Comparison of ENCODE assay signal across 15 cellular contexts in genomic region chr9:7967093-7967827, GRCh38.
DNase-seq lines count a peak whose midpoint lies in the region; ATAC-seq and TF ChIP-seq lines count a peak whose summit lies in the region.
"Had no signal": no experiment of that assay in that cellular context is flagged by ENCODE, and none has a peak within 500 bp of the region (broad histone marks: within the 10 kb centered on the region; RNA-seq: fewer than 3 reads in every experiment).

No MANE protein-coding gene starts in this region.

- H3K36me3 ChIP-seq in endodermal cell (ENCODE audit: control insufficient read depth, insufficient read depth, low read length) (no peaks in the 10 kb centered on the region), upper lobe of left lung (no peaks in the 10 kb centered on the region)
- H3K36me3 ChIP-seq: ovary had no signal

- H3K27ac ChIP-seq in endodermal cell (ENCODE audit: low read depth, low read length) (no peak overlapping the region), upper lobe of left lung (peak overlapping the region in 1 of 4 donors; percentile 8)
- H3K27ac ChIP-seq: ovary, SK-N-MC, skin epidermis, VCaP had no signal

- 91 to 93% methylated on average over 7 of the region's 7 CpGs for WGBS in endodermal cell (ENCODE audit: insufficient coverage in 1 of 2, insufficient read length in 1 of 2), 2 experiments
- WGBS in upper lobe of left lung, 2 donors = 60 to 67% methylated on average over 7 of the region's 7 CpGs

- peaks cover 0 to 4% of the 10 kb centered on the region in 2 donors for H3K36me3 Mint-ChIP-seq in activated naive CD4-positive, alpha-beta T cell treated with anti-CD3 and anti-CD28 coated beads, Interleukin-2, amount 50 U/mL, for 72 hours
- H3K36me3 Mint-ChIP-seq in endodermal cell (ENCODE audit: low read depth) = no peaks in the 10 kb centered on the region

- no peaks in the 10 kb centered on the region for H3K9me3 ChIP-seq in endodermal cell (ENCODE audit: control insufficient read depth, low read length)
- H3K9me3 ChIP-seq in upper lobe of left lung = no peaks in the 10 kb centered on the region
- H3K9me3 ChIP-seq: ovary had no signal

- H3K9me3 Mint-ChIP-seq in activated naive CD4-positive, alpha-beta T cell treated with anti-CD3 and anti-CD28 coated beads, Interleukin-2, amount 50 U/mL, for 72 hours = peaks cover 0 to 15% of the 10 kb centered on the region in 2 donors
- no peaks in the 10 kb centered on the region for H3K9me3 Mint-ChIP-seq in endodermal cell
- H3K9me3 Mint-ChIP-seq: stimulated activated naive CD8-positive, alpha-beta T cell treated with anti-CD3 and anti-CD28 coated beads, Interleukin-15, Interleukin-2, amounts not matched to agents 100 ng/mL and 50 ng/mL, for 24 hours had no signal

- no peak overlapping the region for H3K27ac Mint-ChIP-seq in activated naive CD4-positive, alpha-beta T cell treated with anti-CD3 and anti-CD28 coated beads, Interleukin-2, amount 50 U/mL, for 72 hours
- peak overlapping the region; percentile 10 for H3K27ac Mint-ChIP-seq in endodermal cell
- H3K27ac Mint-ChIP-seq: HFFc6 had no signal

- H3K27me3 Mint-ChIP-seq in endodermal cell (ENCODE audit: insufficient read depth) = no peaks in the 10 kb centered on the region
- H3K27me3 Mint-ChIP-seq: stimulated activated naive CD8-positive, alpha-beta T cell treated with anti-CD3 and anti-CD28 coated beads, Interleukin-15, Interleukin-2, amounts not matched to agents 100 ng/mL and 50 ng/mL, for 24 hours had no signal

- H3K9ac ChIP-seq in endodermal cell (ENCODE audit: extremely low read depth, low read length, poor library complexity, severe bottlenecking) = no peak overlapping the region

- no peaks in the 10 kb centered on the region for H3K4me1 ChIP-seq in endodermal cell (ENCODE audit: control insufficient read depth, insufficient read depth, low read length)
- no peaks in the 10 kb centered on the region for H3K4me1 ChIP-seq in upper lobe of left lung

- TF ChIP-seq CTCF in NB4 (IDR thresholded peaks at IDR 0.05; ENCODE audit: low read depth, low read length) = no peak
- no peak for TF ChIP-seq CTCF in endodermal cell (conservative IDR thresholded peaks at IDR 0.05)
- no peak for TF ChIP-seq CTCF in upper lobe of left lung (IDR thresholded peaks at IDR 0.05)

- peak overlapping the region; percentile 26 for H3K4me3 ChIP-seq in NB4 (ENCODE audit: low read depth, low read length)
- H3K4me3 ChIP-seq in endodermal cell (ENCODE audit: low read length) = no peak overlapping the region
- H3K4me3 ChIP-seq in upper lobe of left lung = no peak overlapping the region
- H3K4me3 ChIP-seq: ovary, SK-N-MC, skin epidermis had no signal

- TF ChIP-seq POLR2A in NB4 (IDR thresholded peaks at IDR 0.05; ENCODE audit: extremely low read depth, insufficient read length) (no peak), upper lobe of left lung (IDR thresholded peaks at IDR 0.05) (no peak)

- DNase-seq in activated naive CD4-positive, alpha-beta T cell treated with anti-CD3 and anti-CD28 coated beads, Interleukin-2, amount 50 U/mL, for 72 hours (ENCODE audit: low spot score in 2 of 2) = no peak
- no peak for DNase-seq in activated naive CD4-positive, alpha-beta T cell (lab: John Stamatoyannopoulos, UW)
- DNase-seq in NB4 (ENCODE audit: low read depth) = peak; percentile 90
- no peak for DNase-seq in endodermal cell
- no peak for DNase-seq in upper lobe of left lung
- DNase-seq in T1000 (lab: John Stamatoyannopoulos, UW) = no peak
- DNase-seq: HFFc6, NCI-H2081 treated with DMSO at 0.1 percent for 48 hours, ovary had no signal

- TF ChIP-seq EP300 in upper lobe of left lung (IDR thresholded peaks at IDR 0.05) = no peak

- ATAC-seq in activated naive CD4-positive, alpha-beta T cell treated with anti-CD3 and anti-CD28 coated beads, Interleukin-2, amount 50 U/mL, for 72 hours = peak; percentile 39 to 56
- ATAC-seq in upper lobe of left lung (ENCODE audit: low FRiP score in 2 of 2) = peak; percentile 29 to 40
- ATAC-seq in GM21723 (IDR thresholded peaks at IDR 0.05; ENCODE audit: unreplicated experiment) = no peak
- ATAC-seq in GM21390 (IDR thresholded peaks at IDR 0.05; ENCODE audit: unreplicated experiment) = no peak

- peaks cover 2% of the 10 kb centered on the region for H3K4me1 Mint-ChIP-seq in endodermal cell

- H3K4me3 Mint-ChIP-seq in endodermal cell = no peak overlapping the region
- H3K4me3 Mint-ChIP-seq: HFFc6; stimulated activated naive CD8-positive, alpha-beta T cell treated with anti-CD3 and anti-CD28 coated beads, Interleukin-15, Interleukin-2, amounts not matched to agents 100 ng/mL and 50 ng/mL, for 24 hours had no signal

- no peaks in the 10 kb centered on the region for H3K27me3 ChIP-seq in endodermal cell (ENCODE audit: control insufficient read depth, insufficient read depth, low read length, poor library complexity, severe bottlenecking)
- no peaks in the 10 kb centered on the region for H3K27me3 ChIP-seq in upper lobe of left lung
- H3K27me3 ChIP-seq: ovary had no signal

Comparison
In these comparisons a context has a peak if more than half of its experiments do, and no peak if none do; other contexts are left out.
1. ATAC-seq: peak in activated naive CD4-positive, alpha-beta T cell treated with anti-CD3 and anti-CD28 coated beads, Interleukin-2, amount 50 U/mL, for 72 hours (2 of 2) and upper lobe of left lung (2 of 2); none in GM21723 (single experiment) and GM21390 (single experiment).